ENCODE assay signal across 8 cellular contexts in the genomic region with DNA sequence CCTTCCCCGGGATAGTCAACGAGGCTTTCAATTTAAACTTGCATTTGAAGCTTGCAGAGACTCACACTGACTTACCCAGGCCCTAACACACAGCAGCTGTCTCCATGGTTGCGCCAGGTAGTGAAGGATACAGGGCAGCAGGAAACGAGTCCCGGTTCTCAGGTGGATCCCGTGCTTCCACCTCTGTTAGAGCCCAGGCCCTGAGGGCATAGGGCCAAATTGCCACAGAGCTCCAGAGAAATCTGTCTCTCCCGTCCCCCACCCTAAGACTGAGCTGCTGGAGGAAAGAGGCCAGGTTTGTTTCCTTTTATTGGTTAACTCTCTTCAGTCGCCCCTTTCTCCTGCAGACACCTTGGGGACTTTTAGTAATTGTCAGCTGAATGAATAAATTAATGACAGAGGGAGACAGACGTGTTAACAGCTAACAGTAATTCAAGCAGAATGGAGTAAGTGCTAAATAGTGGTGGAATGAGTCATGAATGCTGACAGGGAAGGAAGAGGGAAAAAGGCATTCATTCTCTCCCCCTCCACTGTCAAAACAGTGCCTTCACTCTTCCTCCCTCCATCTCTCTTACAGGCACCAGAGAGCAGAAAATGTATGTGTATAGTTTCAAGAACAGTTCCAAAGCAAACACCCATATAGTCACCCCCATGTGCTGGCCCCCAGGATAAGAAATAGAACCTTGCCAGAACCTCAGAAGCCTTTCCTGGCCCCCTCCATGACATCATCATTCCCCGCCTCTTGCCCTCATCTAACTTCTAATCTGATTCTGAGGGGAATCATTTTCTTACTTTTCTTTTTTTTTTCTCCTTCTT. TPM values are rescaled to one million over a fixed set of nuclear protein-coding genes. Genes with fewer than 3 reads are reported as not detected.
DNase-seq lines count a peak whose midpoint lies in the region; ATAC-seq and TF ChIP-seq lines count a peak whose summit lies in the region.

No MANE protein-coding gene starts in this region.

- H3K27ac ChIP-seq in neural cell (ENCODE audit: low read length) (peak overlapping the region; percentile 87), OCI-LY7 (ENCODE audit: low read depth, low read length, poor library complexity, severe bottlenecking) (no peak overlapping the region)

- H3K9me3 ChIP-seq in neural cell (ENCODE audit: low read length), result no peaks in the 10 kb centered on the region
- no peaks in the 10 kb centered on the region for H3K9me3 ChIP-seq in OCI-LY7 (ENCODE audit: low read length)

- TF ChIP-seq CTCF in endothelial cell (IDR thresholded peaks at IDR 0.05; ENCODE audit: unreplicated experiment) (no peak), neural cell (IDR thresholded peaks at IDR 0.05; ENCODE audit: poor library complexity, severe bottlenecking) (no peak), OCI-LY7 (conservative IDR thresholded peaks at IDR 0.05; ENCODE audit: low read length) (no peak)

- intact Hi-C loops in OCI-LY7 (cut with micrococcal nuclease; ENCODE audit: unreplicated experiment), result no loop called here

- H3K9ac ChIP-seq in neural cell (ENCODE audit: low read length), result peak overlapping the region; percentile 57

- CTCF ChIA-PET in OCI-LY7 (lab: Charles Lee; ENCODE audit: unreplicated experiment), result no interaction called here

- H3F3A ChIP-seq in neural cell (ENCODE audit: insufficient read depth, low read length, poor library complexity, severe bottlenecking), result no peaks in the 10 kb centered on the region

- H3K4me1 ChIP-seq in OCI-LY7 (ENCODE audit: insufficient read depth, low read length, poor library complexity, severe bottlenecking), result no peaks in the 10 kb centered on the region

- peak overlapping the region; percentile 56 for H3K4me3 ChIP-seq in neural cell (ENCODE audit: low read length)
- no peak overlapping the region for H3K4me3 ChIP-seq in OCI-LY7 (ENCODE audit: low read depth, low read length, poor library complexity, severe bottlenecking)

- no peak for ATAC-seq in HG03378 (IDR thresholded peaks at IDR 0.05; ENCODE audit: unreplicated experiment)
- ATAC-seq in left lobe of liver, result no peak

- H3K36me3 Mint-ChIP-seq in endothelial cell (ENCODE audit: low read depth, unreplicated experiment), result no peaks in the 10 kb centered on the region

- H3K27me3 ChIP-seq in neural cell (ENCODE audit: insufficient read depth, low read depth, low read length), result no peaks in the 10 kb centered on the region

- H3K9me2 ChIP-seq in neural cell (ENCODE audit: insufficient read depth, low read length), result no peaks in the 10 kb centered on the region
- H3K9me2 ChIP-seq in OCI-LY7 (ENCODE audit: insufficient read depth, low read length), result no peaks in the 10 kb centered on the region

- TF ChIP-seq EP300 in neural cell (conservative IDR thresholded peaks at IDR 0.05; ENCODE audit: poor library complexity, severe bottlenecking), result peak; percentile 95

- no peak overlapping the region for H2AFZ ChIP-seq in neural cell (ENCODE audit: low read depth, low read length)
- H2AFZ ChIP-seq in OCI-LY7 (ENCODE audit: low read length), result no peak overlapping the region

- peaks cover 28% of the 10 kb centered on the region for H3K4me1 Mint-ChIP-seq in endothelial cell (ENCODE audit: unreplicated experiment)

- no peaks in the 10 kb centered on the region for H4K20me1 ChIP-seq in neural cell (ENCODE audit: insufficient read depth)
- H4K20me1 ChIP-seq in OCI-LY7 (ENCODE audit: insufficient read depth, low read length), result no peaks in the 10 kb centered on the region

- POLR2A ChIA-PET in OCI-LY7 (lab: Charles Lee), result no interaction called here

- no peaks in the 10 kb centered on the region for H3K79me2 ChIP-seq in neural cell (replicated peaks; ENCODE audit: insufficient read depth, low read length)
- H3K79me2 ChIP-seq in OCI-LY7 (ENCODE audit: insufficient read depth, low read depth, low read length), result no peaks in the 10 kb centered on the region

- H3K4me2 ChIP-seq in neural cell (ENCODE audit: low read length) (peak overlapping the region; percentile 73), OCI-LY7 (ENCODE audit: low read length) (no peak overlapping the region)

- DNase-seq in DMS79 treated with DMSO at 0.1 percent for 48 hours (lab: John Stamatoyannopoulos, UW) (peak; percentile 41), MV-4-11 (lab: John Stamatoyannopoulos, UW) (peak; percentile 26), endothelial cell (ENCODE audit: low spot score) (no peak), NCI-H2107 (lab: John Stamatoyannopoulos, UW) (no peak), OCI-LY7 (ENCODE audit: low spot score) (no peak), left lobe of liver (ENCODE audit: low spot score) (no peak)

- no peaks in the 10 kb centered on the region for H3K36me3 ChIP-seq in neural cell (ENCODE audit: insufficient read depth, low read length)
- H3K36me3 ChIP-seq in OCI-LY7 (ENCODE audit: insufficient read depth, low read length), result no peaks in the 10 kb centered on the region

- BruUV-seq in OCI-LY7 (replicated peaks; lab: Mats Ljungman, UMichigan), result no TSS peak

- H3K4me3 Mint-ChIP-seq in endothelial cell (ENCODE audit: unreplicated experiment), result no peak overlapping the region

- TF ChIP-seq RAD21 in neural cell (conservative IDR thresholded peaks at IDR 0.05), result peak; percentile 27

- H3K27me3 Mint-ChIP-seq in endothelial cell (ENCODE audit: unreplicated experiment), result peaks cover 8% of the 10 kb centered on the region

- H3K27ac Mint-ChIP-seq in endothelial cell (ENCODE audit: unreplicated experiment), result peak overlapping the region; percentile 16

- H3K9me3 Mint-ChIP-seq in endothelial cell (ENCODE audit: unreplicated experiment), result no peaks in the 10 kb centered on the region

TF ChIP-seq in neural cell, 6 proteins besides CTCF, POLR2A, EP300 and RAD21:
- TF ChIP-seq SMC3 (conservative IDR thresholded peaks at IDR 0.05; ENCODE audit: poor library complexity), result peak; percentile 46
- peak; percentile 5 for TF ChIP-seq MXI1 (conservative IDR thresholded peaks at IDR 0.05; ENCODE audit: poor library complexity, severe bottlenecking)
- TF ChIP-seq EZH2 (IDR thresholded peaks at IDR 0.05; ENCODE audit: borderline replicate concordance, insufficient read depth, low read length, poor library complexity, severe bottlenecking), result no peak
- peak; percentile 95 for TF ChIP-seq POLR2AphosphoS5 (IDR thresholded peaks at IDR 0.05)
- no peak for TF ChIP-seq REST (IDR thresholded peaks at IDR 0.05; ENCODE audit: borderline replicate concordance)
- no peak for TF ChIP-seq TAF1 (IDR thresholded peaks at IDR 0.05; ENCODE audit: low read depth)

RNA-seq across cellular contexts. Expression of gene DLG5, which starts 16.7 kb away (rescaled TPM):
- total RNA-seq in endothelial cell (ENCODE audit: unreplicated experiment) (64.5 TPM), OCI-LY7 (2022) (0.17 and 0.27 TPM in 2 replicates), left lobe of liver (9.3 TPM)
- polyA plus RNA-seq in neural cell, result 72.9 and 84.0 TPM in 2 replicates
- polyA minus RNA-seq in neural cell, result 103 and 105 TPM in 2 replicates
- total RNA-seq in OCI-LY7 (2014; rRNA removed; shearing (Covaris generic)), result 0.13 TPM in 1 of 2 replicates, not detected in the other

Comparison
In these comparisons a context has a peak if more than half of its experiments do, and no peak if none do; other contexts are left out.
1. DNase-seq: peak in DMS79 treated with DMSO at 0.1 percent for 48 hours (single experiment) and MV-4-11 (single experiment); none in endothelial cell (single experiment), NCI-H2107 (single experiment), OCI-LY7 (single experiment) and left lobe of liver (single experiment).